In genomic region chrX:45912316-45912715, GRCh38 we compare ENCODE assay signal across 16 cellular contexts.
DNase-seq lines count a peak whose midpoint lies in the region; ATAC-seq and TF ChIP-seq lines count a peak whose summit lies in the region.
"Had no signal": no experiment of that assay in that cellular context is flagged by ENCODE, and none has a peak within 500 bp of the region (broad histone marks: within the 10 kb centered on the region; RNA-seq: fewer than 3 reads in every experiment).

No MANE protein-coding gene starts in this region.

- DNase-seq in ELR (ENCODE audit: low read depth) = peak; percentile 9
- peak; percentile 25 for DNase-seq in PC-3
- DNase-seq in SW480 (ENCODE audit: low spot score) = no peak
- no peak for DNase-seq in SW 1271 (lab: John Stamatoyannopoulos, UW)
- no peak for DNase-seq in NCI-H1105 (lab: John Stamatoyannopoulos, UW)
- DNase-seq: 8988T; C1 segment of cervical spinal cord; Calu3; CD4-positive, alpha-beta memory T cell; COR-L47; DMS53; DMS79 treated with DMSO at 0.1 percent for 48 hours; GOT3; HCEC 1CT had no signal

- TF ChIP-seq CTCF in PC-3 (conservative IDR thresholded peaks at IDR 0.05; ENCODE audit: low read depth, low read length) (no peak), neural cell (IDR thresholded peaks at IDR 0.05; ENCODE audit: poor library complexity, severe bottlenecking) (no peak)

- no peak for TF ChIP-seq EP300 in neural cell (conservative IDR thresholded peaks at IDR 0.05; ENCODE audit: poor library complexity, severe bottlenecking)

- H3K36me3 ChIP-seq in PC-3 (ENCODE audit: low read depth, low read length) (no peaks in the 10 kb centered on the region), neural cell (ENCODE audit: insufficient read depth, low read length) (no peaks in the 10 kb centered on the region)

- H3K9ac ChIP-seq in PC-3 (ENCODE audit: low read length) (no peak overlapping the region), neural cell (ENCODE audit: low read length) (no peak overlapping the region)

- peaks cover 4% of the 10 kb centered on the region; the same call in 1 of the 2 replicates for H3K4me1 ChIP-seq in PC-3 (ENCODE audit: insufficient read depth, low read length)
- H3K4me1 ChIP-seq: A549 had no signal

- H3K9me3 ChIP-seq in PC-3 (ENCODE audit: low read length) (no peaks in the 10 kb centered on the region), neural cell (ENCODE audit: low read length) (no peaks in the 10 kb centered on the region)
- H3K9me3 ChIP-seq: A549 had no signal

- BruUV-seq in PC-3 (replicated peaks; lab: Mats Ljungman, UMichigan) = no TSS peak

- CTCF ChIA-PET in PC-3 (lab: Charles Lee) = no interaction called here

- H3K9me2 ChIP-seq in PC-3 (replicated peaks; ENCODE audit: low read length) (no peaks in the 10 kb centered on the region), neural cell (ENCODE audit: insufficient read depth, low read length) (no peaks in the 10 kb centered on the region)

- H3K27me3 ChIP-seq in PC-3 (ENCODE audit: low read length) (no peaks in the 10 kb centered on the region), neural cell (ENCODE audit: insufficient read depth, low read depth, low read length) (no peaks in the 10 kb centered on the region)

- H3K4me2 ChIP-seq in PC-3 (ENCODE audit: low read length) (no peak overlapping the region), neural cell (ENCODE audit: low read length) (no peak overlapping the region)
- H3K4me2 ChIP-seq: A549 had no signal

- H2AFZ ChIP-seq in PC-3 (ENCODE audit: low read length) = no peak overlapping the region
- no peak overlapping the region for H2AFZ ChIP-seq in neural cell (ENCODE audit: low read depth, low read length)

- H4K20me1 ChIP-seq in PC-3 (ENCODE audit: low read length) = no peaks in the 10 kb centered on the region
- no peaks in the 10 kb centered on the region for H4K20me1 ChIP-seq in neural cell (ENCODE audit: insufficient read depth)

- H3K4me3 ChIP-seq in PC-3 (ENCODE audit: low read length) = no peak overlapping the region
- H3K4me3 ChIP-seq in neural cell (ENCODE audit: low read length) = no peak overlapping the region
- H3K4me3 ChIP-seq: A549 had no signal

- POLR2A ChIA-PET in PC-3 (lab: Charles Lee; ENCODE audit: unreplicated experiment) = interaction anchor here (0.7 kb wide), 1 partner anchor 293 kb away, joined by 6 read pairs; no protein-coding TSS in a partner anchor

- no peak overlapping the region for H3K27ac ChIP-seq in PC-3 (ENCODE audit: low read length)
- no peak overlapping the region for H3K27ac ChIP-seq in neural cell (ENCODE audit: low read length)
- H3K27ac ChIP-seq: A549 had no signal

- peak; percentile 35 for ATAC-seq in PC-3
- ATAC-seq: A549 had no signal

- H3K79me2 ChIP-seq in PC-3 (ENCODE audit: low read length) (no peaks in the 10 kb centered on the region), neural cell (replicated peaks; ENCODE audit: insufficient read depth, low read length) (no peaks in the 10 kb centered on the region)

- H3F3A ChIP-seq in PC-3 (ENCODE audit: low read length, unreplicated experiment) = no peaks in the 10 kb centered on the region
- H3F3A ChIP-seq in neural cell (ENCODE audit: insufficient read depth, low read length, poor library complexity, severe bottlenecking) = no peaks in the 10 kb centered on the region

- intact Hi-C loops in PC-3 (cut with micrococcal nuclease) = no loop called here

- TF ChIP-seq RAD21 in neural cell (conservative IDR thresholded peaks at IDR 0.05) = no peak

TF ChIP-seq in neural cell, 6 proteins besides CTCF, POLR2A, EP300 and RAD21:
- no peak for TF ChIP-seq SMC3 (conservative IDR thresholded peaks at IDR 0.05; ENCODE audit: poor library complexity)
- peak; percentile 9 for TF ChIP-seq POLR2AphosphoS5 (IDR thresholded peaks at IDR 0.05)
TF ChIP-seq in neural cell: peak in this region for 1.

Comparison
In these comparisons a context has a peak if more than half of its experiments do, and no peak if none do; other contexts are left out.
1. DNase-seq: peak in ELR (single experiment) and PC-3 (single experiment); none in SW480 (single experiment), SW 1271 (0 of 2) and NCI-H1105 (single experiment).